17 cellular contexts compared by ENCODE assay signal in genomic region chr5:54876-55569, GRCh38. TPM values are rescaled to one million over a fixed set of nuclear protein-coding genes. Genes with fewer than 3 reads are reported as not detected.
DNase-seq lines count a peak whose midpoint lies in the region; ATAC-seq, FAIRE-seq and TF ChIP-seq lines count a peak whose summit lies in the region.
"Had no signal": no experiment of that assay in that cellular context is flagged by ENCODE, and none has a peak within 500 bp of the region (broad histone marks: within the 10 kb centered on the region; RNA-seq: fewer than 3 reads in every experiment).

No MANE protein-coding gene starts in this region.

- no peak overlapping the region for H3K9ac ChIP-seq in H1 (replicated peaks in 1 of 4; ENCODE audit: extremely low read depth in 1 of 4, low read depth in 3 of 4, low read length in 3 of 4)
- no peak overlapping the region for H3K9ac ChIP-seq in parathyroid adenoma

- H3K27me3 ChIP-seq in H1 (replicated peaks in 1 of 4; ENCODE audit: control insufficient read depth in 3 of 4, extremely low read depth in 1 of 4, insufficient read depth in 3 of 4, low read length in 3 of 4) (peaks cover 18 to 37% (median 30%) of the 10 kb centered on the region in 4 experiments), parathyroid adenoma (ENCODE audit: control insufficient read depth, insufficient read depth, low read length) (no peaks in the 10 kb centered on the region)

- TF ChIP-seq EP300 in H1 (IDR thresholded peaks at IDR 0.05; ENCODE audit: borderline replicate concordance in 1 of 2, low read depth in 2 of 2, low read length in 2 of 2): no peak

- no peak for ATAC-seq in activated T-cell treated with anti-CD3 and anti-CD28 coated beads, Interleukin-2, amount 50 U/mL, for 4 hours
- ATAC-seq in HG03159 (IDR thresholded peaks at IDR 0.05; ENCODE audit: unreplicated experiment): no peak
- ATAC-seq in activated CD8-positive, alpha-beta T cell treated with anti-CD3 and anti-CD28 coated beads for 36 hours: no peak

- H3K27ac ChIP-seq in H1 (ENCODE audit: low read depth, low read length) (no peak overlapping the region), parathyroid adenoma (peak overlapping the region; percentile 91)
- H3K27ac ChIP-seq: brain microvascular endothelial cell had no signal

- peaks cover 2% of the 10 kb centered on the region; the same call in 1 of the 2 replicates for H3K79me1 ChIP-seq in H1 (ENCODE audit: low read depth, low read length)

- peak overlapping the region; percentile 70 to 79; a peak in 3 of 4 replicates for H3K4me2 ChIP-seq in H1 (ENCODE audit: insufficient read depth in 1 of 2, low read depth in 2 of 2, low read length in 2 of 2)
- no peak overlapping the region for H3K4me2 ChIP-seq in parathyroid adenoma (ENCODE audit: low read length)

- no peak overlapping the region for H3K27ac Mint-ChIP-seq in activated T-cell treated with anti-CD3 and anti-CD28 coated beads, Interleukin-2, amount 50 U/mL, for 24 hours
- no peak overlapping the region for H3K27ac Mint-ChIP-seq in IgD-negative memory B cell
- no peak overlapping the region for H3K27ac Mint-ChIP-seq in activated CD8-positive, alpha-beta T cell treated with anti-CD3 and anti-CD28 coated beads for 36 hours
- H3K27ac Mint-ChIP-seq: activated T-helper 2 cell treated with anti-CD3 and anti-CD28 coated beads, Interferon-gamma antibody, Interleukin-2, Interleukin-4, amounts not matched to agents 10 μg/mL and 5 μg/mL and 100 μg/mL, durations not matched to agents 14 hours and 24 hours and 36 hours had no signal

- H3K4me3 Mint-ChIP-seq in activated T-cell treated with anti-CD3 and anti-CD28 coated beads, Interleukin-2, amount 50 U/mL, for 4 hours: peak overlapping the region; percentile 17
- H3K4me3 Mint-ChIP-seq in activated T-cell treated with anti-CD3 and anti-CD28 coated beads, Interleukin-2, amount 50 U/mL, for 24 hours: no peak overlapping the region
- peak overlapping the region in 3 of 4 donors; percentile 49 to 70 (median 69) for H3K4me3 Mint-ChIP-seq in IgD-negative memory B cell
- no peak overlapping the region for H3K4me3 Mint-ChIP-seq in activated CD8-positive, alpha-beta T cell treated with anti-CD3 and anti-CD28 coated beads for 36 hours

- peaks cover 46% of the 10 kb centered on the region for H3K27me3 Mint-ChIP-seq in activated T-cell treated with anti-CD3 and anti-CD28 coated beads, Interleukin-2, amount 50 U/mL, for 4 hours (ENCODE audit: low read depth)
- peaks cover 58% of the 10 kb centered on the region for H3K27me3 Mint-ChIP-seq in activated T-cell treated with anti-CD3 and anti-CD28 coated beads, Interleukin-2, amount 50 U/mL, for 24 hours
- H3K27me3 Mint-ChIP-seq in IgD-negative memory B cell: peaks cover 28% of the 10 kb centered on the region
- peaks cover 29% of the 10 kb centered on the region for H3K27me3 Mint-ChIP-seq in activated CD8-positive, alpha-beta T cell treated with anti-CD3 and anti-CD28 coated beads for 36 hours

- 90% methylated on average over 27 of the region's 28 CpGs; no CpG with 5 or more reads in 1 of the 2 experiments for WGBS in H1 (ENCODE audit: extremely low coverage in 1 of 2, insufficient coverage in 1 of 2, insufficient read length in 1 of 2, insufficient replicate concordance in 2 of 2, low coverage in 1 of 2, low lambda C conversion rate in 2 of 2, missing lambda C conversion rate in 1 of 2), 2 experiments

- H3K4me3 ChIP-seq in H1 (ENCODE audit: extremely low read depth in 1 of 4, insufficient read depth in 2 of 4, low read depth in 3 of 4, low read length in 4 of 4): peak overlapping the region in 1 of 4 experiments; percentile 83; a peak in 3 of 8 replicates
- H3K4me3 ChIP-seq in parathyroid adenoma (ENCODE audit: low read depth, low read length): no peak overlapping the region

- H3K23me2 ChIP-seq in H1 (ENCODE audit: low read depth, low read length): peaks cover 20% of the 10 kb centered on the region; the same call in 1 of the 2 replicates

- H2AFZ ChIP-seq in H1 (ENCODE audit: low read length) (no peak overlapping the region), parathyroid adenoma (peak overlapping the region; percentile 38)

- H2BK12ac ChIP-seq in H1 (ENCODE audit: low read depth, low read length): no peak overlapping the region

- no peak overlapping the region for H2BK5ac ChIP-seq in H1 (ENCODE audit: low read depth, low read length)

- no peak overlapping the region for H2BK120ac ChIP-seq in H1 (replicated peaks; ENCODE audit: low read depth, low read length)

- H3K56ac ChIP-seq in H1 (replicated peaks; ENCODE audit: insufficient read length, low read depth, low read length): no peak overlapping the region

- TF ChIP-seq RAD21 in H1 (IDR thresholded peaks at IDR 0.05 in 1 of 2, conservative IDR thresholded peaks at IDR 0.05 in 1 of 2; ENCODE audit: low read depth in 2 of 2, low read length in 2 of 2): no peak

- no peaks in the 10 kb centered on the region for H3K36me3 Mint-ChIP-seq in activated T-cell treated with anti-CD3 and anti-CD28 coated beads, Interleukin-2, amount 50 U/mL, for 4 hours (ENCODE audit: insufficient read depth)
- H3K36me3 Mint-ChIP-seq in activated T-cell treated with anti-CD3 and anti-CD28 coated beads, Interleukin-2, amount 50 U/mL, for 24 hours (ENCODE audit: low read depth): no peaks in the 10 kb centered on the region
- peaks cover 3% of the 10 kb centered on the region for H3K36me3 Mint-ChIP-seq in IgD-negative memory B cell
- H3K36me3 Mint-ChIP-seq in activated CD8-positive, alpha-beta T cell treated with anti-CD3 and anti-CD28 coated beads for 36 hours (ENCODE audit: low read depth): no peaks in the 10 kb centered on the region

- intact Hi-C loops in activated CD8-positive, alpha-beta T cell treated with anti-CD3 and anti-CD28 coated beads for 36 hours (cut with micrococcal nuclease): no loop called here

- H4K20me1 ChIP-seq in H1 (replicated peaks in 1 of 2; ENCODE audit: control insufficient read depth in 1 of 2, insufficient read depth in 2 of 2, low read length in 2 of 2): peaks cover 10 to 18% of the 10 kb centered on the region in 2 experiments

- H3K9me3 Mint-ChIP-seq in activated T-cell treated with anti-CD3 and anti-CD28 coated beads, Interleukin-2, amount 50 U/mL, for 4 hours: peaks cover 7% of the 10 kb centered on the region
- H3K9me3 Mint-ChIP-seq in activated T-cell treated with anti-CD3 and anti-CD28 coated beads, Interleukin-2, amount 50 U/mL, for 24 hours: peaks cover 8% of the 10 kb centered on the region
- H3K9me3 Mint-ChIP-seq in IgD-negative memory B cell: peaks cover 3 to 9% (median 7%) of the 10 kb centered on the region in 3 donors
- peaks cover 3% of the 10 kb centered on the region for H3K9me3 Mint-ChIP-seq in activated CD8-positive, alpha-beta T cell treated with anti-CD3 and anti-CD28 coated beads for 36 hours
- H3K9me3 Mint-ChIP-seq: activated T-helper 2 cell treated with anti-CD3 and anti-CD28 coated beads, Interferon-gamma antibody, Interleukin-2, Interleukin-4, amounts not matched to agents 10 μg/mL and 5 μg/mL and 100 μg/mL, durations not matched to agents 14 hours and 24 hours and 36 hours had no signal

- H3K36me3 ChIP-seq in H1 (ENCODE audit: control insufficient read depth in 2 of 4, insufficient read depth in 4 of 4, low read length in 3 of 4): no peaks in the 10 kb centered on the region
- no peaks in the 10 kb centered on the region for H3K36me3 ChIP-seq in parathyroid adenoma (ENCODE audit: control insufficient read depth, insufficient read depth, low read length)
- H3K36me3 ChIP-seq: brain microvascular endothelial cell had no signal

- H2AK5ac ChIP-seq in H1 (ENCODE audit: low read depth, low read length): peak overlapping the region; percentile 19; the same call in 1 of the 2 replicates

- no peaks in the 10 kb centered on the region for H3K9me3 ChIP-seq in H1 (ENCODE audit: insufficient read depth in 2 of 2, low read depth in 1 of 2, low read length in 1 of 2)
- H3K9me3 ChIP-seq in parathyroid adenoma (ENCODE audit: control insufficient read depth, low read length): no peaks in the 10 kb centered on the region

- no peak overlapping the region for H4K8ac ChIP-seq in H1 (ENCODE audit: extremely low read depth, insufficient read depth, low read length)

- TF ChIP-seq CTCF in H1 (IDR thresholded peaks at IDR 0.05; ENCODE audit: control extremely low read depth in 1 of 3, insufficient read depth in 1 of 3, low read depth in 1 of 3, low read length in 3 of 3) (no peak), parathyroid adenoma (IDR thresholded peaks at IDR 0.05) (no peak)
- TF ChIP-seq CTCF in activated CD8-positive, alpha-beta T cell treated with anti-CD3 and anti-CD28 coated beads for 36 hours (IDR thresholded peaks at IDR 0.05): no peak

- H3K79me2 ChIP-seq in H1 (ENCODE audit: control insufficient read depth in 1 of 2, insufficient read depth in 2 of 2, low read length in 2 of 2) (peaks cover 0 to 5% of the 10 kb centered on the region in 2 experiments; a peak in 1 of 4 replicates), parathyroid adenoma (peaks cover under 1% of the 10 kb centered on the region)

- H3K14ac ChIP-seq in H1 (ENCODE audit: insufficient read length): no peak overlapping the region

- no peak overlapping the region for H3K4ac ChIP-seq in H1 (replicated peaks; ENCODE audit: insufficient read length, low read depth, low read length)

- no peak overlapping the region for H2BK20ac ChIP-seq in H1 (ENCODE audit: low read length)

- DNase-seq in activated T-cell treated with anti-CD3 and anti-CD28 coated beads, Interleukin-2, amount 50 U/mL, for 4 hours: no peak
- DNase-seq in activated T-cell treated with anti-CD3 and anti-CD28 coated beads, Interleukin-2, amount 50 U/mL, for 24 hours: no peak
- no peak for DNase-seq in H1 (ENCODE audit: low read depth in 1 of 2, low spot score in 2 of 2)
- no peak for DNase-seq in HuH-7.5 (ENCODE audit: low spot score)
- DNase-seq in activated CD8-positive, alpha-beta T cell treated with anti-CD3 and anti-CD28 coated beads for 36 hours: no peak
- DNase-seq: activated CD4-positive, alpha-beta T cell treated with anti-CD3 and anti-CD28 coated beads, Interleukin-2, amount 50 U/mL, for 1 hour; brain microvascular endothelial cell; foreskin fibroblast; NCI-H446 had no signal

- H3K23ac ChIP-seq in H1 (ENCODE audit: insufficient read length): no peak overlapping the region

- peaks cover 3% of the 10 kb centered on the region for H3K4me1 Mint-ChIP-seq in activated T-cell treated with anti-CD3 and anti-CD28 coated beads, Interleukin-2, amount 50 U/mL, for 4 hours (ENCODE audit: low read depth)
- peaks cover 4% of the 10 kb centered on the region for H3K4me1 Mint-ChIP-seq in activated T-cell treated with anti-CD3 and anti-CD28 coated beads, Interleukin-2, amount 50 U/mL, for 24 hours (ENCODE audit: low read depth)
- no peaks in the 10 kb centered on the region for H3K4me1 Mint-ChIP-seq in IgD-negative memory B cell
- no peaks in the 10 kb centered on the region for H3K4me1 Mint-ChIP-seq in activated CD8-positive, alpha-beta T cell treated with anti-CD3 and anti-CD28 coated beads for 36 hours (ENCODE audit: low read depth)

- H3K4me1 ChIP-seq in H1 (replicated peaks in 1 of 4; ENCODE audit: control insufficient read depth in 3 of 4, insufficient read depth in 4 of 4, low read length in 3 of 4): peaks cover 0 to 12% (median 4%) of the 10 kb centered on the region in 4 experiments; a peak in 5 of 7 replicates
- H3K4me1 ChIP-seq in parathyroid adenoma: peaks cover 32% of the 10 kb centered on the region

- H2BK15ac ChIP-seq in H1 (ENCODE audit: low read length): no peak overlapping the region

- H3K18ac ChIP-seq in H1 (ENCODE audit: extremely low read depth, low read length): no peak overlapping the region

- POLR2A ChIA-PET in H1 (lab: Charles Lee; ENCODE audit: partially characterized antibody): interaction anchor here (3.1 kb wide), 1 partner anchor 38 kb away, joined by 18 read pairs; the partner anchor contains the start of gene PLEKHG4B
- POLR2A ChIA-PET in activated CD8-positive, alpha-beta T cell treated with anti-CD3 and anti-CD28 coated beads for 36 hours (lab: Charles Lee): no interaction called here

- no peak overlapping the region for H4K91ac ChIP-seq in H1 (replicated peaks; ENCODE audit: insufficient read length, low read length)

- no peak for FAIRE-seq in H1 (lab: Jason Lieb, UNC)
- FAIRE-seq: RCC 7860 had no signal

- TF ChIP-seq POLR2A in H1 (IDR thresholded peaks at IDR 0.05; ENCODE audit: control extremely low read depth in 1 of 2, low read depth in 2 of 2, low read length in 2 of 2): no peak

- H4K5ac ChIP-seq in H1 (ENCODE audit: insufficient read length, low read depth, low read length): no peak overlapping the region

- CTCF ChIA-PET in H1 (lab: Charles Lee; ENCODE audit: partially characterized antibody): interaction anchor here (1.7 to 1.9 kb wide), 2 partner anchors 26 to 52 kb away, joined by 5 to 6 read pairs; no protein-coding TSS in a partner anchor
- CTCF ChIA-PET in activated CD8-positive, alpha-beta T cell treated with anti-CD3 and anti-CD28 coated beads for 36 hours (lab: Charles Lee): no interaction called here

RNA-seq across cellular contexts. Expression of gene PLEKHG4B, which starts 36.9 kb away (rescaled TPM):
- total RNA-seq in activated T-cell treated with anti-CD3 and anti-CD28 coated beads, Interleukin-2, amount 50 U/mL, for 4 hours: under 1 TPM; 0.03 to 0.37 (median 0.05) TPM
- polyA plus RNA-seq in IgD-negative memory B cell: not detected
- 42.9 and 43.6 TPM in 2 replicates for total RNA-seq in H1 (2021; fragmentation: NEBNext Ultra II Directional; extraction: Animal tissue kit (Norgen Biotek cat#: 25700))
- 31.1 and 35.1 TPM in 2 replicates for polyA plus RNA-seq in H1 (2011; rRNA removed)
- polyA plus RNA-seq in H1 (2011; cell fraction: cytosol; rRNA removed): 27.6 TPM
- 88.3 TPM for polyA plus RNA-seq in H1 (2011; cell fraction: nucleus; rRNA removed)
- 26.7 to 37.9 TPM (median 36.4 TPM) in 4 replicates for polyA plus RNA-seq in H1 (2012, experiment 1 of 2)
- polyA plus RNA-seq in H1 (2012, experiment 2 of 2): 21.7 TPM
- 30.4 TPM for polyA plus RNA-seq in H1 (2013, experiment 1 of 2)
- polyA plus RNA-seq in H1 (2013, experiment 2 of 2): 26.1 TPM
- polyA minus RNA-seq in H1 (2011; rRNA and poly(A)+ RNA removed): 22.7 and 25.5 TPM in 2 replicates
- 19.9 TPM for polyA minus RNA-seq in H1 (2011; cell fraction: cytosol; rRNA and poly(A)+ RNA removed)
- polyA minus RNA-seq in H1 (2011; cell fraction: nucleus; rRNA and poly(A)+ RNA removed): 28.8 TPM
- total RNA-seq in activated CD8-positive, alpha-beta T cell treated with anti-CD3 and anti-CD28 coated beads for 36 hours: not detected
- total RNA-seq: activated T-helper 2 cell treated with anti-CD3 and anti-CD28 coated beads, Interferon-gamma antibody, Interleukin-2, Interleukin-4, amounts not matched to agents 10 μg/mL and 5 μg/mL and 100 μg/mL, durations not matched to agents 14 hours and 24 hours and 36 hours; mesenteric fat pad; pulmonary artery endothelial cell; T-helper 1 cell treated with Interleukin-12 subunit alpha and Interleukin-12 subunit beta and Interleukin-4 antibody, amounts not matched to agents 30 ng/mL and 1 ng/mL, for 36 hours had no signal

Comparison
In these comparisons a context has a peak if more than half of its experiments do, and no peak if none do; other contexts are left out.
1. H3K4me3 Mint-ChIP-seq: peak in activated T-cell treated with anti-CD3 and anti-CD28 coated beads, Interleukin-2, amount 50 U/mL, for 4 hours (single experiment) and IgD-negative memory B cell (3 of 4); none in activated T-cell treated with anti-CD3 and anti-CD28 coated beads, Interleukin-2, amount 50 U/mL, for 24 hours (single experiment) and activated CD8-positive, alpha-beta T cell treated with anti-CD3 and anti-CD28 coated beads for 36 hours (single experiment).
2. RNA of gene PLEKHG4B, which starts 36.9 kb away (total RNA-seq): 42.9 to 43.6 TPM in H1; 0.03 to 0.37 TPM in activated T-cell treated with anti-CD3 and anti-CD28 coated beads, Interleukin-2, amount 50 U/mL, for 4 hours and not detected in activated CD8-positive, alpha-beta T cell treated with anti-CD3 and anti-CD28 coated beads for 36 hours; every median in the first group is over 10 times any median in the second.